In the genomic region with DNA sequence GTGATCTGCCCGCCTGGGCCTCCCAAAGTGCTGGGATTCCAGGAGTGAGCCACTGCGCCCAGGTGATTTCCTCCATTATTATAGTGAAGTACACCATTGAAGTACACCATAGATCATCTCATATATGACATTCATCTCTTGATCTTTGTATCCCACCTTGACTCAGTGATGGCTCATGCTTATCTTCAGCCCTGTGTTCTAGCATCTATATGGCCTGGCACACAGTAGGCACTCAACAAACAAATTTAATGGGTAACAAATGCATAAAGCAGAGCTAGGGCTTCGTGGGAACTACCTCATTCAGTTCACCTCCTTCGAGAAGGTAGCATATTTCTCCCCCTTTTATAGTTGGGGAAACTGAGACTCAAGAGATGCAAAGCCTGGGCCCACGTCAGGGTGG, we compare ENCODE assay signal across 6 cellular contexts. TPM values are rescaled to one million over a fixed set of nuclear protein-coding genes. Genes with fewer than 3 reads are reported as not detected.
DNase-seq lines count a peak whose midpoint lies in the region; ATAC-seq and TF ChIP-seq lines count a peak whose summit lies in the region.

No MANE protein-coding gene starts in this region.

- peaks cover 0 to 4% (median 0%) of the 10 kb centered on the region in 5 experiments for H3K9me3 Mint-ChIP-seq in brain

- peak overlapping the region; percentile 75 to 80 (median 77) for H3K4me3 Mint-ChIP-seq in brain

- H3K4me1 ChIP-seq in ovary (ENCODE audit: insufficient read depth) (peaks cover 8% of the 10 kb centered on the region), adrenal gland (replicated peaks in 1 of 2) (peaks cover 10 to 30% of the 10 kb centered on the region in 2 donors)

- H3K36me3 ChIP-seq in ovary (no peaks in the 10 kb centered on the region), adrenal gland (replicated peaks in 1 of 2) (peaks cover 0 to 10% of the 10 kb centered on the region in 2 donors)

- H3K27me3 ChIP-seq in ovary (no peaks in the 10 kb centered on the region), adrenal gland (no peaks in the 10 kb centered on the region)

- H3K4me3 ChIP-seq in HFF-Myc (replicated peaks; ENCODE audit: low read depth, low read length), result peak overlapping the region; percentile 51
- peak overlapping the region; percentile 66 for H3K4me3 ChIP-seq in ovary
- peak overlapping the region in 1 of 4 donors; percentile 65 for H3K4me3 ChIP-seq in adrenal gland

- DNase-seq in HFF-Myc (ENCODE audit: extremely low read depth, low read depth), result no peak
- no peak for DNase-seq in ovary
- no peak for DNase-seq in adrenal gland
- no peak for DNase-seq in HT-29 (ENCODE audit: low spot score)

- TF ChIP-seq POLR2A in ovary (IDR thresholded peaks at IDR 0.05), result no peak
- TF ChIP-seq POLR2A in adrenal gland (IDR thresholded peaks at IDR 0.05), result no peak

- H3K9me3 ChIP-seq in ovary (no peaks in the 10 kb centered on the region), adrenal gland (replicated peaks in 1 of 3) (no peaks in the 10 kb centered on the region)

- 71 to 74% (median 73%) methylated on average over 5 of the region's 5 CpGs for WGBS in ovary, 3 donors
- 73 to 76% (median 75%) methylated on average over 5 of the region's 5 CpGs for WGBS in adrenal gland, 4 donors

- peaks cover 4% of the 10 kb centered on the region for H3K36me3 Mint-ChIP-seq in brain

- H3K27ac ChIP-seq in ovary, result peak overlapping the region in 1 of 2 donors; percentile 43
- H3K27ac ChIP-seq in adrenal gland, result peak overlapping the region in 1 of 5 donors; percentile 91

- TF ChIP-seq CTCF in HFF-Myc (IDR thresholded peaks at IDR 0.05; ENCODE audit: low read depth, low read length, missing control alignments) (no peak), brain (conservative IDR thresholded peaks at IDR 0.05) (no peak), ovary (IDR thresholded peaks at IDR 0.05) (no peak), adrenal gland (IDR thresholded peaks at IDR 0.05) (no peak)

- H3K27me3 Mint-ChIP-seq in brain, result no peaks in the 10 kb centered on the region

- TF ChIP-seq EP300 in ovary (IDR thresholded peaks at IDR 0.05), result no peak

- H3K27ac Mint-ChIP-seq in brain, result peak overlapping the region in 2 of 5 experiments; percentile 43 to 48

- intact Hi-C loops in ovary (cut with DNase I), result loop anchor here in 3 of 4 donors (5.0 to 10.0 kb wide), 4 partner anchors 103 to 269 kb away; a partner anchor contains a TSS
- intact Hi-C loops in adrenal gland (cut with DNase I), result loop anchor here in 1 of 2 donors (5.0 kb wide), 1 partner anchor 137 kb away; no protein-coding TSS in a partner anchor

- no peak for ATAC-seq in GM19395 (IDR thresholded peaks at IDR 0.05; ENCODE audit: unreplicated experiment)

- peaks cover 45% of the 10 kb centered on the region for H3K4me1 Mint-ChIP-seq in brain

RNA-seq across cellular contexts. Expression of a gene that starts 1.0 kb away (rescaled TPM):
- polyA plus RNA-seq in brain (ENCODE audit: insufficient read depth, low read depth, low replicate concordance), result 43.7 TPM
- 10 to 100 TPM; 17.3 to 45.6 (median 21.7) TPM for total RNA-seq in ovary
- polyA plus RNA-seq in ovary, result 10 to 100 TPM in 1 of 2 donors, 1 to 10 TPM in 1; 8.0 to 29.8 TPM
- total RNA-seq in adrenal gland, result 10 to 100 TPM in 7 of 8 donors, 1 to 10 TPM in 1; 8.8 to 69.8 (median 17.8) TPM
- 100 to 1,000 TPM in 1 of 3 donors, 10 to 100 TPM in 1, 1 to 10 TPM in 1; 3.0 to 113 (median 72.5) TPM for polyA plus RNA-seq in adrenal gland
- 52.6 and 58.8 TPM in 2 replicates for total RNA-seq in HT-29 (2014; rRNA removed; shearing (Covaris generic))

RNA-seq across cellular contexts. Expression of a gene that starts 1.0 kb away (rescaled TPM):
- 6.6 TPM for polyA plus RNA-seq in brain (ENCODE audit: insufficient read depth, low read depth, low replicate concordance)
- 1 to 10 TPM; 2.2 to 8.2 (median 4.6) TPM for total RNA-seq in ovary
- 1 to 10 TPM in 1 of 2 donors, under 1 TPM in 1; 0.13 to 6.8 TPM for polyA plus RNA-seq in ovary
- total RNA-seq in adrenal gland, result 10 to 100 TPM in 4 of 8 donors, 1 to 10 TPM in 4; 4.4 to 17.9 (median 9.3) TPM
- polyA plus RNA-seq in adrenal gland, result 10 to 100 TPM in 1 of 3 donors, 1 to 10 TPM in 1, under 1 TPM in 1; 0.57 to 14.4 (median 8.2) TPM
- total RNA-seq in HT-29 (2014; rRNA removed; shearing (Covaris generic)), result 0.38 and 0.99 TPM in 2 replicates

RNA-seq across cellular contexts. Expression of a gene that starts 4.8 kb away (rescaled TPM):
- polyA plus RNA-seq in brain (ENCODE audit: insufficient read depth, low read depth, low replicate concordance) (39.6 TPM), ovary (1 to 10 TPM in 1 of 2 donors, under 1 TPM in 1; 0.53 to 3.0 TPM), adrenal gland (1 to 10 TPM; 1.5 to 9.3 (median 6.7) TPM)
- total RNA-seq in ovary (10 to 100 TPM in 1 of 7 donors, 1 to 10 TPM in 6; 2.7 to 12.9 (median 5.1) TPM), adrenal gland (10 to 100 TPM in 4 of 8 donors, 1 to 10 TPM in 4; 7.3 to 49.1 (median 10.5) TPM)
- total RNA-seq in HT-29 (2014; rRNA removed; shearing (Covaris generic)), result 24.9 and 38.1 TPM in 2 replicates

RNA-seq across cellular contexts. Expression of a gene that starts 5.5 kb away (rescaled TPM):
- polyA plus RNA-seq in brain (ENCODE audit: insufficient read depth, low read depth, low replicate concordance) (59.2 TPM), ovary (10 to 100 TPM in 1 of 2 donors, 1 to 10 TPM in 1; 5.3 to 35.8 TPM), adrenal gland (10 to 100 TPM in 2 of 3 donors, 1 to 10 TPM in 1; 7.3 to 26.5 (median 24.3) TPM)
- total RNA-seq in ovary (10 to 100 TPM; 22.5 to 40.8 (median 29.4) TPM), adrenal gland (10 to 100 TPM in 7 of 8 donors, 1 to 10 TPM in 1; 9.2 to 47.0 (median 20.7) TPM)
- 79.6 and 82.2 TPM in 2 replicates for total RNA-seq in HT-29 (2014; rRNA removed; shearing (Covaris generic))

RNA-seq across cellular contexts. Expression of a gene that starts 20.7 kb away (rescaled TPM):
- polyA plus RNA-seq in brain (ENCODE audit: insufficient read depth, low read depth, low replicate concordance) (36.1 TPM), ovary (under 1 TPM; 0.10 to 0.51 TPM), adrenal gland (10 to 100 TPM in 1 of 3 donors, 1 to 10 TPM in 1, under 1 TPM in 1; 0.35 to 18.5 (median 4.1) TPM)
- total RNA-seq in ovary (1 to 10 TPM in 2 of 7 donors, under 1 TPM in 4, not detected in 1; 0.23 to 1.5 (median 0.61) TPM), adrenal gland (1 to 10 TPM in 5 of 8 donors, under 1 TPM in 3; 0.24 to 2.5 (median 1.3) TPM)
- 0.81 and 2.7 TPM in 2 replicates for total RNA-seq in HT-29 (2014; rRNA removed; shearing (Covaris generic))
